Comparison of ENCODE assay signal across 16 cellular contexts in genomic region chr2:19351499-19351898, GRCh38. TPM values are rescaled to one million over a fixed set of nuclear protein-coding genes. Genes with fewer than 3 reads are reported as not detected.
DNase-seq lines count a peak whose midpoint lies in the region; ATAC-seq and TF ChIP-seq lines count a peak whose summit lies in the region.
"Had no signal": no experiment of that assay in that cellular context is flagged by ENCODE, and none has a peak within 500 bp of the region (broad histone marks: within the 10 kb centered on the region; RNA-seq: fewer than 3 reads in every experiment).

No MANE protein-coding gene starts in this region.

- H3K4me1 Mint-ChIP-seq in T-helper 2 cell treated with Interferon-gamma antibody and Interleukin-4, amounts not matched to agents 5 μg/mL and 100 μg/mL, for 36 hours (ENCODE audit: low read depth) = peaks cover 25% of the 10 kb centered on the region
- H3K4me1 Mint-ChIP-seq in activated B cell treated with CpG ODN at 0.5 μM for 24 hours = peaks cover 43% of the 10 kb centered on the region

- H3K36me3 ChIP-seq in smooth muscle cell (ENCODE audit: low read depth) (no peaks in the 10 kb centered on the region), OCI-LY7 (ENCODE audit: insufficient read depth, low read length) (no peaks in the 10 kb centered on the region)

- peaks cover 5% of the 10 kb centered on the region for H3K36me3 Mint-ChIP-seq in T-helper 2 cell treated with Interferon-gamma antibody and Interleukin-4, amounts not matched to agents 5 μg/mL and 100 μg/mL, for 36 hours (ENCODE audit: low read depth)
- peaks cover 8% of the 10 kb centered on the region for H3K36me3 Mint-ChIP-seq in activated B cell treated with CpG ODN at 0.5 μM for 24 hours (ENCODE audit: low read depth)

- TF ChIP-seq CTCF in activated B cell treated with CpG ODN at 0.5 μM for 24 hours (IDR thresholded peaks at IDR 0.05) (no peak), smooth muscle cell (IDR thresholded peaks at IDR 0.05; ENCODE audit: borderline replicate concordance, insufficient read depth, poor library complexity, severe bottlenecking) (no peak), OCI-LY7 (conservative IDR thresholded peaks at IDR 0.05; ENCODE audit: low read length) (no peak)

- H3K4me2 ChIP-seq in smooth muscle cell (peak overlapping the region; percentile 86), OCI-LY7 (ENCODE audit: low read length) (no peak overlapping the region)

- H3K79me2 ChIP-seq in smooth muscle cell (ENCODE audit: low read depth) (no peaks in the 10 kb centered on the region), OCI-LY7 (ENCODE audit: insufficient read depth, low read depth, low read length) (peaks cover 5% of the 10 kb centered on the region; the same call in 1 of the 2 replicates)

- POLR2A ChIA-PET in activated B cell treated with CpG ODN at 0.5 μM for 24 hours (lab: Charles Lee) = no interaction called here
- POLR2A ChIA-PET in OCI-LY7 (lab: Charles Lee) = no interaction called here

- no peak overlapping the region for H3K9ac ChIP-seq in smooth muscle cell (ENCODE audit: low read depth)

- H3K27ac ChIP-seq in smooth muscle cell (ENCODE audit: low read depth) = no peak overlapping the region
- H3K27ac ChIP-seq in OCI-LY7 (ENCODE audit: low read depth, low read length, poor library complexity, severe bottlenecking) = no peak overlapping the region
- H3K27ac ChIP-seq: testis had no signal

- no peak for ATAC-seq in activated B cell treated with CpG ODN at 0.5 μM for 24 hours (ENCODE audit: low read depth)
- ATAC-seq in GM18861 (IDR thresholded peaks at IDR 0.05; ENCODE audit: unreplicated experiment) = no peak
- ATAC-seq in esophagus mucosa = no peak

- no peaks in the 10 kb centered on the region for H3F3A ChIP-seq in smooth muscle cell (ENCODE audit: low read depth)

- H3K9me3 Mint-ChIP-seq in T-helper 2 cell treated with Interferon-gamma antibody and Interleukin-4, amounts not matched to agents 5 μg/mL and 100 μg/mL, for 36 hours = no peaks in the 10 kb centered on the region
- no peaks in the 10 kb centered on the region for H3K9me3 Mint-ChIP-seq in activated B cell treated with CpG ODN at 0.5 μM for 24 hours
- H3K9me3 Mint-ChIP-seq: activated naive CD4-positive, alpha-beta T cell treated with anti-CD3 and anti-CD28 coated beads for 36 hours had no signal

- intact Hi-C loops in activated B cell treated with CpG ODN at 0.5 μM for 24 hours (cut with micrococcal nuclease) (no loop called here), OCI-LY7 (cut with micrococcal nuclease; ENCODE audit: unreplicated experiment) (no loop called here)

- H3K4me3 Mint-ChIP-seq in T-helper 2 cell treated with Interferon-gamma antibody and Interleukin-4, amounts not matched to agents 5 μg/mL and 100 μg/mL, for 36 hours = peak overlapping the region; percentile 15
- H3K4me3 Mint-ChIP-seq in activated B cell treated with CpG ODN at 0.5 μM for 24 hours = peak overlapping the region; percentile 38

- no peak for DNase-seq in T-helper 2 cell treated with Interferon-gamma antibody and Interleukin-4, amounts not matched to agents 5 μg/mL and 100 μg/mL, for 36 hours (ENCODE audit: low spot score)
- no peak for DNase-seq in T-helper 2 cell
- DNase-seq in activated B cell treated with CpG ODN at 0.5 μM for 24 hours = no peak
- no peak for DNase-seq in smooth muscle cell (lab: John Stamatoyannopoulos, UW; ENCODE audit: unreplicated experiment)
- DNase-seq in OCI-LY7 (ENCODE audit: low spot score) = no peak
- DNase-seq: 8988T; activated CD8-positive, alpha-beta memory T cell treated with anti-CD3 and anti-CD28 coated beads for 24 hours; activated naive CD4-positive, alpha-beta T cell treated with anti-CD3 and anti-CD28 coated beads for 36 hours; Caco-2; cortex of kidney; NCI-H1417; NCI-H446 treated with DMSO at 0.1 percent for 48 hours; testis had no signal

- peaks cover 19% of the 10 kb centered on the region for H3K4me1 ChIP-seq in smooth muscle cell (ENCODE audit: low read depth)
- peaks cover 5% of the 10 kb centered on the region for H3K4me1 ChIP-seq in OCI-LY7 (ENCODE audit: insufficient read depth, low read length, poor library complexity, severe bottlenecking)
- H3K4me1 ChIP-seq: Caco-2 had no signal

- H4K20me1 ChIP-seq in smooth muscle cell (ENCODE audit: low read depth) = no peaks in the 10 kb centered on the region
- H4K20me1 ChIP-seq in OCI-LY7 (ENCODE audit: insufficient read depth, low read length) = no peaks in the 10 kb centered on the region

- H3K27ac Mint-ChIP-seq in T-helper 2 cell treated with Interferon-gamma antibody and Interleukin-4, amounts not matched to agents 5 μg/mL and 100 μg/mL, for 36 hours = no peak overlapping the region
- H3K27ac Mint-ChIP-seq in activated B cell treated with CpG ODN at 0.5 μM for 24 hours = no peak overlapping the region
- H3K27ac Mint-ChIP-seq: activated naive CD4-positive, alpha-beta T cell treated with anti-CD3 and anti-CD28 coated beads for 36 hours had no signal

- WGBS in smooth muscle cell (ENCODE audit: low lambda C conversion rate) = 11% methylated on average over 23 of the region's 23 CpGs

- H3K27me3 Mint-ChIP-seq in T-helper 2 cell treated with Interferon-gamma antibody and Interleukin-4, amounts not matched to agents 5 μg/mL and 100 μg/mL, for 36 hours (ENCODE audit: low read depth) = peaks cover 70% of the 10 kb centered on the region
- H3K27me3 Mint-ChIP-seq in activated B cell treated with CpG ODN at 0.5 μM for 24 hours = peaks cover 62% of the 10 kb centered on the region

- BruUV-seq in OCI-LY7 (replicated peaks; lab: Mats Ljungman, UMichigan) = no TSS peak

- H3K9me2 ChIP-seq in OCI-LY7 (ENCODE audit: insufficient read depth, low read length) = no peaks in the 10 kb centered on the region

- CTCF ChIA-PET in activated B cell treated with CpG ODN at 0.5 μM for 24 hours (lab: Charles Lee) (no interaction called here), OCI-LY7 (lab: Charles Lee; ENCODE audit: unreplicated experiment) (no interaction called here)

- peak overlapping the region; percentile 16 for H2AFZ ChIP-seq in smooth muscle cell (ENCODE audit: low read depth)
- H2AFZ ChIP-seq in OCI-LY7 (ENCODE audit: low read length) = no peak overlapping the region

- H3K9me3 ChIP-seq in iPS-18c (ENCODE audit: control insufficient read depth, insufficient read depth, low read length) = no peaks in the 10 kb centered on the region
- no peaks in the 10 kb centered on the region for H3K9me3 ChIP-seq in smooth muscle cell (replicated peaks; ENCODE audit: low read depth)
- no peaks in the 10 kb centered on the region for H3K9me3 ChIP-seq in OCI-LY7 (ENCODE audit: low read length)
- H3K9me3 ChIP-seq: Caco-2, testis had no signal

- H3K4me3 ChIP-seq in iPS-18c (ENCODE audit: insufficient read depth, low read depth, low read length) (peak overlapping the region; percentile 49; the same call in 1 of the 2 replicates), smooth muscle cell (peak overlapping the region; percentile 45), OCI-LY7 (ENCODE audit: low read depth, low read length, poor library complexity, severe bottlenecking) (no peak overlapping the region)

- H3K27me3 ChIP-seq in smooth muscle cell (ENCODE audit: low read depth) = peaks cover 52% of the 10 kb centered on the region
- H3K27me3 ChIP-seq: testis had no signal

RNA-seq across cellular contexts. Expression of gene OSR1, which starts 6.9 kb away (rescaled TPM):
- not detected in 2 replicates for total RNA-seq in activated B cell treated with CpG ODN at 0.5 μM for 24 hours
- 0.85 and 3.2 TPM in 2 replicates for total RNA-seq in smooth muscle cell
- polyA plus RNA-seq in smooth muscle cell = 1.4 and 6.3 TPM in 2 replicates
- not detected in 2 replicates for total RNA-seq in OCI-LY7 (2014; rRNA removed; shearing (Covaris generic))
- not detected in 2 replicates for total RNA-seq in OCI-LY7 (2022)
- total RNA-seq in esophagus mucosa = 0.96 TPM
- total RNA-seq: activated naive CD4-positive, alpha-beta T cell treated with anti-CD3 and anti-CD28 coated beads for 36 hours had no signal
